10 cellular contexts compared by ENCODE assay signal in genomic region chr22:40326905-40327735, GRCh38. TPM values are rescaled to one million over a fixed set of nuclear protein-coding genes. Genes with fewer than 3 reads are reported as not detected.
DNase-seq lines count a peak whose midpoint lies in the region; TF ChIP-seq lines count a peak whose summit lies in the region.
"Had no signal": no experiment of that assay in that cellular context is flagged by ENCODE, and none has a peak within 500 bp of the region (broad histone marks: within the 10 kb centered on the region; RNA-seq: fewer than 3 reads in every experiment).

No MANE protein-coding gene starts in this region.

- H3K27ac Mint-ChIP-seq in activated T-cell treated with anti-CD3 and anti-CD28 coated beads, Interleukin-2, amount 50 U/mL, for 24 hours: peak overlapping the region; percentile 70

- no peaks in the 10 kb centered on the region for H3K36me3 ChIP-seq in hepatocyte (replicated peaks; ENCODE audit: insufficient read depth, low read depth)

- peak overlapping the region; percentile 65 for H3K27ac ChIP-seq in hepatocyte
- peak overlapping the region; percentile 21 for H3K27ac ChIP-seq in substantia nigra (ENCODE audit: low read depth, low read length, poor library complexity, severe bottlenecking)
- H3K27ac ChIP-seq in RWPE1: no peak overlapping the region
- H3K27ac ChIP-seq: epithelial cell of prostate had no signal

- CTCF ChIA-PET in RWPE1 (lab: Yijun Ruan, JAX): interaction anchor here (0.5 to 0.7 kb wide), 2 partner anchors 33 to 238 kb away, joined by 3 to 4 read pairs; no protein-coding TSS in a partner anchor

- H3K4me2 ChIP-seq in hepatocyte: peak overlapping the region; percentile 34

- TF ChIP-seq CTCF in hepatocyte (IDR thresholded peaks at IDR 0.05; ENCODE audit: poor library complexity): no peak
- no peak for TF ChIP-seq CTCF in RWPE1 (conservative IDR thresholded peaks at IDR 0.05; ENCODE audit: low read depth)

- H3K4me3 ChIP-seq in hepatocyte: no peak overlapping the region
- H3K4me3 ChIP-seq: K562 had no signal

- in situ Hi-C loops in SK-MEL-5 (cut with HindIII; ENCODE audit: low pct_unique_long_range_greater_than_20kb, low sequenced_read_pairs): no loop called here

- 44% methylated on average over 10 of the region's 10 CpGs for WGBS in hepatocyte (ENCODE audit: low lambda C conversion rate, missing lambda C conversion rate)

- DNase-seq in activated T-cell treated with anti-CD3 and anti-CD28 coated beads, Interleukin-2, amount 50 U/mL, for 24 hours: no peak
- DNase-seq in activated T-cell treated with anti-CD3 and anti-CD28 coated beads for 4 hours: no peak
- peak; percentile 48 for DNase-seq in SK-MEL-5 (ENCODE audit: low read depth, low spot score)
- DNase-seq in hepatocyte (ENCODE audit: low spot score): peak; percentile 19
- no peak for DNase-seq in substantia nigra (lab: John Stamatoyannopoulos, UW)
- no peak for DNase-seq in MV-4-11 (lab: John Stamatoyannopoulos, UW)
- no peak for DNase-seq in stimulated activated naive CD4-positive, alpha-beta T cell treated with Interleukin-2 at 50 U/mL for 16 hours (lab: John Stamatoyannopoulos, UW)
- DNase-seq in RWPE1 (ENCODE audit: low spot score): no peak

- no peaks in the 10 kb centered on the region for H4K20me1 ChIP-seq in hepatocyte (ENCODE audit: insufficient read depth, poor library complexity, severe bottlenecking)

- H3K4me3 Mint-ChIP-seq in activated T-cell treated with anti-CD3 and anti-CD28 coated beads, Interleukin-2, amount 50 U/mL, for 24 hours: peak overlapping the region; percentile 30

- POLR2A ChIA-PET in RWPE1 (lab: Yijun Ruan, JAX; ENCODE audit: low non-redundant PET): interaction anchor here (0.5 kb wide), 1 partner anchor 52 kb away, joined by 5 read pairs; no protein-coding TSS in a partner anchor

- H2AFZ ChIP-seq in hepatocyte: no peak overlapping the region

- no peaks in the 10 kb centered on the region for H3K27me3 Mint-ChIP-seq in activated T-cell treated with anti-CD3 and anti-CD28 coated beads, Interleukin-2, amount 50 U/mL, for 24 hours

- no peaks in the 10 kb centered on the region for H3K9me3 Mint-ChIP-seq in activated T-cell treated with anti-CD3 and anti-CD28 coated beads, Interleukin-2, amount 50 U/mL, for 24 hours

- peaks cover 36% of the 10 kb centered on the region for H3K36me3 Mint-ChIP-seq in activated T-cell treated with anti-CD3 and anti-CD28 coated beads, Interleukin-2, amount 50 U/mL, for 24 hours (ENCODE audit: low read depth)

- H3K27me3 ChIP-seq in hepatocyte: no peaks in the 10 kb centered on the region

- H3K4me1 ChIP-seq in hepatocyte (ENCODE audit: insufficient read depth): peaks cover 9% of the 10 kb centered on the region

- H3K79me2 ChIP-seq in hepatocyte: no peaks in the 10 kb centered on the region

- peaks cover 96% of the 10 kb centered on the region for H3K4me1 Mint-ChIP-seq in activated T-cell treated with anti-CD3 and anti-CD28 coated beads, Interleukin-2, amount 50 U/mL, for 24 hours (ENCODE audit: low read depth)

- no peaks in the 10 kb centered on the region for H3K9me2 ChIP-seq in hepatocyte (replicated peaks; ENCODE audit: insufficient read depth)

- H3K9me3 ChIP-seq in hepatocyte (ENCODE audit: low read depth): no peaks in the 10 kb centered on the region

RNA-seq across cellular contexts. Expression of gene ADSL, which starts 19.2 kb away (rescaled TPM):
- total RNA-seq in SK-MEL-5 (2014; rRNA removed; shearing (Covaris generic)): 308 and 320 TPM in 2 replicates
- 177 and 188 TPM in 2 replicates for polyA plus RNA-seq in SK-MEL-5 (2015; cell fraction: cytosol; rRNA removed)
- 162 and 171 TPM in 2 replicates for polyA plus RNA-seq in SK-MEL-5 (2015; cell fraction: nucleus; rRNA removed)
- total RNA-seq in hepatocyte: 81.8 and 89.6 TPM in 2 replicates
- 54.8 and 66.1 TPM in 2 replicates for polyA plus RNA-seq in hepatocyte

RNA-seq across cellular contexts. Expression of gene SGSM3, which starts 43.3 kb away (rescaled TPM):
- total RNA-seq in SK-MEL-5 (2014; rRNA removed; shearing (Covaris generic)): 45.1 and 58.5 TPM in 2 replicates
- polyA plus RNA-seq in SK-MEL-5 (2015; cell fraction: cytosol; rRNA removed): 65.3 and 67.5 TPM in 2 replicates
- 862 and 891 TPM in 2 replicates for polyA plus RNA-seq in SK-MEL-5 (2015; cell fraction: nucleus; rRNA removed)
- 59.4 and 60.4 TPM in 2 replicates for total RNA-seq in hepatocyte
- polyA plus RNA-seq in hepatocyte: 111 and 126 TPM in 2 replicates

Comparison
In these comparisons a context has a peak if more than half of its experiments do, and no peak if none do; other contexts are left out.
1. DNase-seq: peak in SK-MEL-5 (single experiment) and hepatocyte (single experiment); none in activated T-cell treated with anti-CD3 and anti-CD28 coated beads, Interleukin-2, amount 50 U/mL, for 24 hours (single experiment), activated T-cell treated with anti-CD3 and anti-CD28 coated beads for 4 hours (single experiment), substantia nigra (0 of 49), MV-4-11 (single experiment), stimulated activated naive CD4-positive, alpha-beta T cell treated with Interleukin-2 at 50 U/mL for 16 hours (single experiment) and RWPE1 (single experiment).